Comparison of ENCODE assay signal across 8 cellular contexts in genomic region chrX:40580537-40581332, GRCh38. TPM values are rescaled to one million over a fixed set of nuclear protein-coding genes. Genes with fewer than 3 reads are reported as not detected.
DNase-seq lines count a peak whose midpoint lies in the region; ATAC-seq and TF ChIP-seq lines count a peak whose summit lies in the region.

ATP6AP2 (plus strand) TSS chrX:40580970; CDS start chrX:40581066, 96 bp downstream.

- peaks cover 7% of the 10 kb centered on the region for H3K4me1 ChIP-seq in osteoblast (ENCODE audit: insufficient read depth, low read length)
- peaks cover 7 to 11% of the 10 kb centered on the region in 2 donors for H3K4me1 ChIP-seq in thoracic aorta (ENCODE audit: control insufficient read depth in 1 of 2, low read depth in 2 of 2)

- peak within 1 kb of the TSS; percentile 91 for H3K27ac Mint-ChIP-seq in activated naive CD8-positive, alpha-beta T cell treated with anti-CD3 and anti-CD28 coated beads for 36 hours
- H3K27ac Mint-ChIP-seq in glutamatergic neuron (ENCODE audit: unreplicated experiment): peak within 1 kb of the TSS; percentile 75

- no peaks in the 10 kb centered on the region for H3K9me3 Mint-ChIP-seq in activated naive CD8-positive, alpha-beta T cell treated with anti-CD3 and anti-CD28 coated beads for 36 hours
- H3K9me3 Mint-ChIP-seq in glutamatergic neuron (ENCODE audit: unreplicated experiment): no peaks in the 10 kb centered on the region

- CTCF ChIA-PET in GM10248 (lab: Yijun Ruan, JAX): interaction anchor here (0.8 to 1.2 kb wide), 2 partner anchors 9 to 36 kb away, joined by 4 to 5 read pairs; no protein-coding TSS in a partner anchor

- POLR2A ChIA-PET in GM10248 (lab: Yijun Ruan, JAX): no interaction called here

- H3K27me3 Mint-ChIP-seq in activated naive CD8-positive, alpha-beta T cell treated with anti-CD3 and anti-CD28 coated beads for 36 hours: no peaks in the 10 kb centered on the region
- H3K27me3 Mint-ChIP-seq in glutamatergic neuron (ENCODE audit: unreplicated experiment): no peaks in the 10 kb centered on the region

- H3K4me1 Mint-ChIP-seq in activated naive CD8-positive, alpha-beta T cell treated with anti-CD3 and anti-CD28 coated beads for 36 hours: peaks cover 17% of the 10 kb centered on the region
- H3K4me1 Mint-ChIP-seq in glutamatergic neuron (ENCODE audit: low read depth, unreplicated experiment): peaks cover 5% of the 10 kb centered on the region

- peaks cover 22% of the 10 kb centered on the region for H3K27me3 ChIP-seq in osteoblast (ENCODE audit: insufficient read depth, low read length)
- no peaks in the 10 kb centered on the region for H3K27me3 ChIP-seq in thoracic aorta (replicated peaks; ENCODE audit: insufficient read depth)

- H2AFZ ChIP-seq in osteoblast (ENCODE audit: low read length): peak within 1 kb of the TSS; percentile 90

- TF ChIP-seq CTCF in GM10248 (IDR thresholded peaks at IDR 0.05; ENCODE audit: control extremely low read depth, extremely low read depth, low read depth, missing control alignments) (no peak), glutamatergic neuron (IDR thresholded peaks at IDR 0.05; ENCODE audit: partially characterized antibody, unreplicated experiment) (no peak), osteoblast (IDR thresholded peaks at IDR 0.05; ENCODE audit: extremely low read depth, low read depth, low read length) (no peak), thoracic aorta (IDR thresholded peaks at IDR 0.05) (no peak)

- ATAC-seq in HG02623 (IDR thresholded peaks at IDR 0.05; ENCODE audit: unreplicated experiment): peak; percentile 93
- ATAC-seq in thoracic aorta (ENCODE audit: insufficient number of reproducible peaks, low FRiP score, low read depth): peak; percentile 98

- H3K4me3 ChIP-seq in osteoblast (ENCODE audit: insufficient read depth, low read length) (peak within 1 kb of the TSS; percentile 82), thoracic aorta (peak within 1 kb of the TSS; percentile 87)

- H3K36me3 Mint-ChIP-seq in activated naive CD8-positive, alpha-beta T cell treated with anti-CD3 and anti-CD28 coated beads for 36 hours: no peaks in the 10 kb centered on the region
- H3K36me3 Mint-ChIP-seq in glutamatergic neuron (ENCODE audit: unreplicated experiment): no peaks in the 10 kb centered on the region

- H3K9me3 ChIP-seq in osteoblast (ENCODE audit: low read depth, low read length): no peaks in the 10 kb centered on the region
- H3K9me3 ChIP-seq in thoracic aorta: no peaks in the 10 kb centered on the region

- H4K20me1 ChIP-seq in osteoblast (ENCODE audit: insufficient read depth, low read length): peaks cover 19% of the 10 kb centered on the region

- peak within 1 kb of the TSS; percentile 84 for H3K4me2 ChIP-seq in osteoblast (ENCODE audit: insufficient read depth, low read length)

- DNase-seq in GM10248 (ENCODE audit: extremely low spot score) (peak; percentile 87), NCI-H1105 (lab: John Stamatoyannopoulos, UW) (peak; percentile 88), SKM-1 treated with dmso at 0.1 percent for 144 hours (lab: John Stamatoyannopoulos, UW; ENCODE audit: unreplicated experiment) (peak; percentile 85), glutamatergic neuron (peak; percentile 85), osteoblast (ENCODE audit: insufficient read length, low spot score, missing footprints) (peak; percentile 93), thoracic aorta (ENCODE audit: low spot score) (peak; percentile 82)
- peak; percentile 88 for DNase-seq in activated naive CD8-positive, alpha-beta T cell treated with anti-CD3 and anti-CD28 coated beads for 36 hours

- H3K4me3 Mint-ChIP-seq in activated naive CD8-positive, alpha-beta T cell treated with anti-CD3 and anti-CD28 coated beads for 36 hours: peak within 1 kb of the TSS; percentile 85
- H3K4me3 Mint-ChIP-seq in glutamatergic neuron (ENCODE audit: unreplicated experiment): peak within 1 kb of the TSS; percentile 86

- H3K27ac ChIP-seq in osteoblast (ENCODE audit: low read depth, low read length): peak within 1 kb of the TSS; percentile 63
- peak within 1 kb of the TSS; percentile 87 to 90 for H3K27ac ChIP-seq in thoracic aorta

- peaks cover 45% of the 10 kb centered on the region for H3K79me2 ChIP-seq in osteoblast (ENCODE audit: insufficient read depth, low read length)

- H3K36me3 ChIP-seq in osteoblast (ENCODE audit: insufficient read depth, low read length): no peaks in the 10 kb centered on the region
- no peaks in the 10 kb centered on the region for H3K36me3 ChIP-seq in thoracic aorta

RNA-seq across cellular contexts. Expression of gene ATP6AP2, which starts in this region (rescaled TPM):
- total RNA-seq in activated naive CD8-positive, alpha-beta T cell treated with anti-CD3 and anti-CD28 coated beads for 36 hours: 10 to 100 TPM; 51.2 to 52.8 TPM
- total RNA-seq in glutamatergic neuron (ENCODE audit: unreplicated experiment) (59.0 TPM), osteoblast (132 and 161 TPM in 2 replicates), thoracic aorta (100 to 1,000 TPM; 126 to 176 TPM)

Comparison
In these comparisons a context has a peak if more than half of its experiments do, and no peak if none do; other contexts are left out.
1. Peak in every context shown above with its lines: DNase-seq, ATAC-seq, H3K4me3 ChIP-seq and H3K27ac ChIP-seq.